ENCODE assay signal across 24 cellular contexts in the genomic region with DNA sequence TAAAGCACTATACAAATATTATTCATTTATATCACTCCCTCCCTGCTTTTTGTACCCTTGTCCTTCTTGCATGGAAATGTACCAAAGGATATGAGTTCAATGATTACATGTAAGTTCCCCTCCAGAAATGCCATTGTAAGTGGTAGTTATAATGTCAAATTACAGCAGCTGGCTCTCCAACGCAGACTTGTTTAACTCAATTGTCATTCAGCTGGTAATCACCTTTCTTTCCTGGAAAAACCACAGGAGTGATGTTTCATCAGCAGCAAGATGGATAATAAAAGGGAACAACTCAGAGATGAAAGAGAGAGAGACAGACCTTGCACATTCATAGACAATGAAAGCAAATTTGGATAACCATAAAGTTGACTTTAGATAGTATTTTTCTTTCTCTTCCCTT.
DNase-seq lines count a peak whose midpoint lies in the region; TF ChIP-seq lines count a peak whose summit lies in the region.
"Had no signal": no experiment of that assay in that cellular context is flagged by ENCODE, and none has a peak within 500 bp of the region (broad histone marks: within the 10 kb centered on the region; RNA-seq: fewer than 3 reads in every experiment).

No MANE protein-coding gene starts in this region.

- no peaks in the 10 kb centered on the region for H3K4me1 ChIP-seq in esophagus muscularis mucosa
- H3K4me1 ChIP-seq: adrenal gland had no signal

- no peak for TF ChIP-seq CTCF in neural cell (IDR thresholded peaks at IDR 0.05; ENCODE audit: poor library complexity, severe bottlenecking)
- no peak for TF ChIP-seq CTCF in RWPE1 (conservative IDR thresholded peaks at IDR 0.05; ENCODE audit: low read depth)
- TF ChIP-seq CTCF in esophagus muscularis mucosa (IDR thresholded peaks at IDR 0.05): no peak

- intact Hi-C loops in esophagus muscularis mucosa (cut with DNase I): no loop called here

- no peaks in the 10 kb centered on the region for H3K9me2 ChIP-seq in neural cell (ENCODE audit: insufficient read depth, low read length)

- H3F3A ChIP-seq in neural cell (ENCODE audit: insufficient read depth, low read length, poor library complexity, severe bottlenecking): no peaks in the 10 kb centered on the region

- no peak overlapping the region for H3K4me2 ChIP-seq in neural cell (ENCODE audit: low read length)

- H3K9ac ChIP-seq in neural cell (ENCODE audit: low read length): no peak overlapping the region

- H2AFZ ChIP-seq in neural cell (ENCODE audit: low read depth, low read length): no peak overlapping the region

- DNase-seq in NCI-H1436 (lab: John Stamatoyannopoulos, UW): peak; percentile 8
- no peak for DNase-seq in NCI-H1436 treated with DMSO at 0.1 percent for 48 hours (lab: John Stamatoyannopoulos, UW)
- peak; percentile 99 for DNase-seq in NCI-H2107 treated with DMSO at 0.1 percent for 48 hours (lab: John Stamatoyannopoulos, UW; ENCODE audit: unreplicated experiment)
- peak; percentile 96 for DNase-seq in NCI-H69 (lab: John Stamatoyannopoulos, UW)
- no peak for DNase-seq in HPDE6-E6E7 (ENCODE audit: extremely low spot score)
- no peak for DNase-seq in RWPE1 (ENCODE audit: low spot score)
- DNase-seq in esophagus muscularis mucosa (ENCODE audit: extremely low spot score): no peak
- DNase-seq: activated CD4-positive, alpha-beta T cell treated with anti-CD3 and anti-CD28 coated beads, Interleukin-2, amount 10 ng/mL, durations not matched to agents 24 days and 14 days; activated naive CD4-positive, alpha-beta T cell; activated T-cell treated with anti-CD3 and anti-CD28 coated beads, Interleukin-2, amount 50 U/mL, for 4 hours; adrenal gland; CD4-positive, alpha-beta T cell; effector memory CD8-positive, alpha-beta T cell; foreskin melanocyte; KBM-7; left cardiac atrium; MM.1S; naive B cell; NCI-H446; occipital lobe; RPMI8226 had no signal

- no peaks in the 10 kb centered on the region for H3K79me2 ChIP-seq in neural cell (replicated peaks; ENCODE audit: insufficient read depth, low read length)

- H3K4me3 ChIP-seq in neural cell (ENCODE audit: low read length) (peak overlapping the region; percentile 20), esophagus muscularis mucosa (no peak overlapping the region)
- H3K4me3 ChIP-seq: adrenal gland, GM12878 had no signal

- peak; percentile 94 for TF ChIP-seq EP300 in neural cell (conservative IDR thresholded peaks at IDR 0.05; ENCODE audit: poor library complexity, severe bottlenecking)
- no peak for TF ChIP-seq EP300 in esophagus muscularis mucosa (IDR thresholded peaks at IDR 0.05)

- no peak for TF ChIP-seq RAD21 in neural cell (conservative IDR thresholded peaks at IDR 0.05)

- H4K20me1 ChIP-seq in neural cell (ENCODE audit: insufficient read depth): no peaks in the 10 kb centered on the region

- H3K27me3 ChIP-seq in neural cell (ENCODE audit: insufficient read depth, low read depth, low read length) (no peaks in the 10 kb centered on the region), esophagus muscularis mucosa (no peaks in the 10 kb centered on the region)
- H3K27me3 ChIP-seq: adrenal gland had no signal

- H3K9me3 ChIP-seq in neural cell (ENCODE audit: low read length) (no peaks in the 10 kb centered on the region), esophagus muscularis mucosa (no peaks in the 10 kb centered on the region)
- H3K9me3 ChIP-seq: adrenal gland had no signal

- TF ChIP-seq POLR2A in esophagus muscularis mucosa (IDR thresholded peaks at IDR 0.05; ENCODE audit: low read depth): no peak

- POLR2A ChIA-PET in RWPE1 (lab: Yijun Ruan, JAX; ENCODE audit: low non-redundant PET): no interaction called here

- peak overlapping the region; percentile 42 for H3K27ac ChIP-seq in neural cell (ENCODE audit: low read length)
- H3K27ac ChIP-seq in RWPE1: no peak overlapping the region
- H3K27ac ChIP-seq in esophagus muscularis mucosa (replicated peaks in 1 of 4): no peak overlapping the region
- H3K27ac ChIP-seq: adrenal gland, VCaP had no signal

- CTCF ChIA-PET in RWPE1 (lab: Yijun Ruan, JAX): no interaction called here

- H3K36me3 ChIP-seq in neural cell (ENCODE audit: insufficient read depth, low read length) (no peaks in the 10 kb centered on the region), esophagus muscularis mucosa (no peaks in the 10 kb centered on the region)
- H3K36me3 ChIP-seq: adrenal gland had no signal

- 42% methylated on average over 1 of the region's 1 CpG for WGBS in esophagus muscularis mucosa

TF ChIP-seq in neural cell, 6 proteins besides CTCF, POLR2A, EP300 and RAD21:
- no peak for TF ChIP-seq SMC3 (conservative IDR thresholded peaks at IDR 0.05; ENCODE audit: poor library complexity)
- no peak for TF ChIP-seq EZH2 (IDR thresholded peaks at IDR 0.05; ENCODE audit: borderline replicate concordance, insufficient read depth, low read length, poor library complexity, severe bottlenecking)
- no peak for TF ChIP-seq TAF1 (IDR thresholded peaks at IDR 0.05; ENCODE audit: low read depth)
- TF ChIP-seq POLR2AphosphoS5 (IDR thresholded peaks at IDR 0.05): peak; percentile 94
- TF ChIP-seq, protein P1, sequence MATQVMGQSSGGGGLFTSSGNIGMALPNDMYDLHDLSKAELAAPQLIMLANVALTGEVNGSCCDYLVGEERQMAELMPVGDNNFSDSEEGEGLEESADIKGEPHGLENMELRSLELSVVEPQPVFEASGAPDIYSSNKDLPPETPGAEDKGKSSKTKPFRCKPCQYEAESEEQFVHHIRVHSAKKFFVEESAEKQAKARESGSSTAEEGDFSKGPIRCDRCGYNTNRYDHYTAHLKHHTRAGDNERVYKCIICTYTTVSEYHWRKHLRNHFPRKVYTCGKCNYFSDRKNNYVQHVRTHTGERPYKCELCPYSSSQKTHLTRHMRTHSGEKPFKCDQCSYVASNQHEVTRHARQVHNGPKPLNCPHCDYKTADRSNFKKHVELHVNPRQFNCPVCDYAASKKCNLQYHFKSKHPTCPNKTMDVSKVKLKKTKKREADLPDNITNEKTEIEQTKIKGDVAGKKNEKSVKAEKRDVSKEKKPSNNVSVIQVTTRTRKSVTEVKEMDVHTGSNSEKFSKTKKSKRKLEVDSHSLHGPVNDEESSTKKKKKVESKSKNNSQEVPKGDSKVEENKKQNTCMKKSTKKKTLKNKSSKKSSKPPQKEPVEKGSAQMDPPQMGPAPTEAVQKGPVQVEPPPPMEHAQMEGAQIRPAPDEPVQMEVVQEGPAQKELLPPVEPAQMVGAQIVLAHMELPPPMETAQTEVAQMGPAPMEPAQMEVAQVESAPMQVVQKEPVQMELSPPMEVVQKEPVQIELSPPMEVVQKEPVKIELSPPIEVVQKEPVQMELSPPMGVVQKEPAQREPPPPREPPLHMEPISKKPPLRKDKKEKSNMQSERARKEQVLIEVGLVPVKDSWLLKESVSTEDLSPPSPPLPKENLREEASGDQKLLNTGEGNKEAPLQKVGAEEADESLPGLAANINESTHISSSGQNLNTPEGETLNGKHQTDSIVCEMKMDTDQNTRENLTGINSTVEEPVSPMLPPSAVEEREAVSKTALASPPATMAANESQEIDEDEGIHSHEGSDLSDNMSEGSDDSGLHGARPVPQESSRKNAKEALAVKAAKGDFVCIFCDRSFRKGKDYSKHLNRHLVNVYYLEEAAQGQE (IDR thresholded peaks at IDR 0.05; ENCODE audit: borderline replicate concordance): peak; percentile 94
TF ChIP-seq in neural cell: peak in this region for 2.

Comparison
In these comparisons a context has a peak if more than half of its experiments do, and no peak if none do; other contexts are left out.
1. DNase-seq: peak in NCI-H1436 (single experiment), NCI-H2107 treated with DMSO at 0.1 percent for 48 hours (single experiment) and NCI-H69 (single experiment); none in NCI-H1436 treated with DMSO at 0.1 percent for 48 hours (single experiment), HPDE6-E6E7 (single experiment), RWPE1 (single experiment) and esophagus muscularis mucosa (single experiment).